ENCODE assay signal across 34 cellular contexts in genomic region chr11:5865826-5866225, GRCh38. TPM values are rescaled to one million over a fixed set of nuclear protein-coding genes. Genes with fewer than 3 reads are reported as not detected.
"Had no signal": no experiment of that assay in that cellular context is flagged by ENCODE, and none has a peak within 500 bp of the region (broad histone marks: within the 10 kb centered on the region; RNA-seq: fewer than 3 reads in every experiment).

No MANE protein-coding gene starts in this region.

- H3K36me3 ChIP-seq: colonic mucosa, esophagus squamous epithelium, gastrocnemius medialis, heart right ventricle, left lung, lower lobe of right lung had no signal

- H3K9me3 Mint-ChIP-seq: dendritic cell treated with granulocyte-macrophage colony-stimulating factor and Interleukin-4, amounts not matched to agents 40 ng/mL and 50 ng/mL, for 4 days; effector memory CD8-positive, alpha-beta T cell; natural killer cell had no signal

- H3K4me3 ChIP-seq: colonic mucosa, esophagus squamous epithelium, gastrocnemius medialis, heart right ventricle, left lung, lower lobe of right lung had no signal

- H3K36me3 Mint-ChIP-seq: immature natural killer cell; memory B cell; naive thymus-derived CD4-positive, alpha-beta T cell; natural killer cell had no signal

- H3K27ac ChIP-seq: colonic mucosa, esophagus squamous epithelium, gastrocnemius medialis, heart right ventricle, left lung, lower lobe of right lung had no signal

- H3K4me1 ChIP-seq: colonic mucosa, esophagus squamous epithelium, gastrocnemius medialis, heart right ventricle, left lung, lower lobe of right lung had no signal

- ATAC-seq: effector memory CD8-positive, alpha-beta T cell; esophagus mucosa; gastrocnemius medialis; heart right ventricle; left cardiac atrium; left lung; left ventricle myocardium superior; lower lobe of right lung; naive thymus-derived CD4-positive, alpha-beta T cell; natural killer cell had no signal

- DNase-seq: colonic mucosa; cortex of kidney; effector CD8-positive, alpha-beta T cell; effector memory CD8-positive, alpha-beta T cell; endodermal cell; erythroblast; esophagus squamous epithelium; foreskin fibroblast; gastrocnemius medialis; glutamatergic neuron; head of caudate nucleus; heart right ventricle; hippocampal formation; immature natural killer cell; islet precursor cell; left cardiac atrium; left lung; left ventricle myocardium superior; lower lobe of right lung; mesendoderm; midbrain; naive thymus-derived CD4-positive, alpha-beta T cell; natural killer cell had no signal

- H3K27ac Mint-ChIP-seq: dendritic cell treated with granulocyte-macrophage colony-stimulating factor and Interleukin-4, amounts not matched to agents 40 ng/mL and 50 ng/mL, for 4 days; effector memory CD8-positive, alpha-beta T cell; endodermal cell; immature natural killer cell; memory B cell; naive thymus-derived CD4-positive, alpha-beta T cell; natural killer cell had no signal

- H3K4me3 Mint-ChIP-seq: dendritic cell treated with granulocyte-macrophage colony-stimulating factor and Interleukin-4, amounts not matched to agents 40 ng/mL and 50 ng/mL, for 4 days; effector memory CD8-positive, alpha-beta T cell; endodermal cell; immature natural killer cell; memory B cell; naive thymus-derived CD4-positive, alpha-beta T cell; natural killer cell had no signal

- H3K9me3 ChIP-seq: colonic mucosa, esophagus squamous epithelium, gastrocnemius medialis, lower lobe of right lung had no signal

- H3K4me1 Mint-ChIP-seq: endodermal cell; immature natural killer cell; memory B cell; naive thymus-derived CD4-positive, alpha-beta T cell; natural killer cell had no signal

- H3K27me3 ChIP-seq: colonic mucosa, esophagus squamous epithelium, gastrocnemius medialis, heart right ventricle, left lung had no signal

RNA-seq across cellular contexts. Expression of gene OR52E8, which starts 8.3 kb away (rescaled TPM):
- total RNA-seq: chondrocyte; colonic mucosa; dermis microvascular lymphatic vessel endothelial cell; endodermal cell; esophagus mucosa; esophagus squamous epithelium; gastrocnemius medialis; glomerular endothelial cell; heart right ventricle; kidney epithelial cell; left cardiac atrium; left lung; left ventricle myocardium superior; lower leg skin; lower lobe of right lung; lung microvascular endothelial cell; mononuclear cell; mucosa of gallbladder; naive thymus-derived CD4-positive, alpha-beta T cell; natural killer cell had no signal
- polyA plus RNA-seq: heart right ventricle; immature natural killer cell; naive thymus-derived CD4-positive, alpha-beta T cell had no signal

RNA-seq across cellular contexts. Expression of gene OR52E4, which starts 14.6 kb away (rescaled TPM):
- total RNA-seq: chondrocyte; colonic mucosa; dermis microvascular lymphatic vessel endothelial cell; endodermal cell; esophagus mucosa; esophagus squamous epithelium; gastrocnemius medialis; glomerular endothelial cell; heart right ventricle; kidney epithelial cell; left cardiac atrium; left lung; left ventricle myocardium superior; lower leg skin; lower lobe of right lung; lung microvascular endothelial cell; mononuclear cell; mucosa of gallbladder; naive thymus-derived CD4-positive, alpha-beta T cell; natural killer cell had no signal
- polyA plus RNA-seq: heart right ventricle; immature natural killer cell; naive thymus-derived CD4-positive, alpha-beta T cell had no signal

RNA-seq across cellular contexts. Expression of gene OR52E6, which starts 24.1 kb away (rescaled TPM):
- total RNA-seq: chondrocyte; colonic mucosa; dermis microvascular lymphatic vessel endothelial cell; endodermal cell; esophagus mucosa; esophagus squamous epithelium; gastrocnemius medialis; glomerular endothelial cell; heart right ventricle; kidney epithelial cell; left cardiac atrium; left lung; left ventricle myocardium superior; lower leg skin; lower lobe of right lung; lung microvascular endothelial cell; mononuclear cell; mucosa of gallbladder; naive thymus-derived CD4-positive, alpha-beta T cell; natural killer cell had no signal
- polyA plus RNA-seq: heart right ventricle; immature natural killer cell; naive thymus-derived CD4-positive, alpha-beta T cell had no signal

RNA-seq across cellular contexts. Expression of gene OR52E5, which starts 27.2 kb away (rescaled TPM):
- total RNA-seq: chondrocyte; colonic mucosa; dermis microvascular lymphatic vessel endothelial cell; endodermal cell; esophagus mucosa; esophagus squamous epithelium; gastrocnemius medialis; glomerular endothelial cell; heart right ventricle; kidney epithelial cell; left cardiac atrium; left lung; left ventricle myocardium superior; lower leg skin; lower lobe of right lung; lung microvascular endothelial cell; mononuclear cell; mucosa of gallbladder; naive thymus-derived CD4-positive, alpha-beta T cell; natural killer cell had no signal
- polyA plus RNA-seq: heart right ventricle; immature natural killer cell; naive thymus-derived CD4-positive, alpha-beta T cell had no signal

RNA-seq across cellular contexts. Expression of gene OR52N2, which starts 57.1 kb away (rescaled TPM):
- total RNA-seq: chondrocyte; colonic mucosa; dermis microvascular lymphatic vessel endothelial cell; endodermal cell; esophagus mucosa; esophagus squamous epithelium; gastrocnemius medialis; glomerular endothelial cell; heart right ventricle; kidney epithelial cell; left cardiac atrium; left lung; left ventricle myocardium superior; lower leg skin; lower lobe of right lung; lung microvascular endothelial cell; mononuclear cell; mucosa of gallbladder; naive thymus-derived CD4-positive, alpha-beta T cell; natural killer cell had no signal
- polyA plus RNA-seq: heart right ventricle; immature natural killer cell; naive thymus-derived CD4-positive, alpha-beta T cell had no signal
